ENCODE assay signal across 15 cellular contexts in genomic region chr2:113854970-113855740, GRCh38.
DNase-seq lines count a peak whose midpoint lies in the region; ATAC-seq and TF ChIP-seq lines count a peak whose summit lies in the region.
"Had no signal": no experiment of that assay in that cellular context is flagged by ENCODE, and none has a peak within 500 bp of the region (broad histone marks: within the 10 kb centered on the region; RNA-seq: fewer than 3 reads in every experiment).

No MANE protein-coding gene starts in this region.

- 0 out of 2 replicates have a peak overlapping the region, but pooled peaks have one; percentile 21 for H2AFZ ChIP-seq in OCI-LY1 (ENCODE audit: low read length)

- H3K4me1 ChIP-seq in OCI-LY1 (ENCODE audit: insufficient read depth, low read length, severe bottlenecking) = peaks cover 67% of the 10 kb centered on the region

- TF ChIP-seq CTCF in OCI-LY1 (IDR thresholded peaks at IDR 0.05; ENCODE audit: low read length) = no peak

- peak overlapping the region; percentile 20; the same call in 1 of the 2 replicates for H3K4me2 ChIP-seq in OCI-LY1 (ENCODE audit: low read length)

- H3K36me3 ChIP-seq in OCI-LY1 (ENCODE audit: insufficient read depth, low read length) = no peaks in the 10 kb centered on the region
- H3K36me3 ChIP-seq: adrenal gland had no signal

- DNase-seq in GF-D8 (lab: John Stamatoyannopoulos, UW) (peak; percentile 58), medulla oblongata (ENCODE audit: extremely low spot score) (peak; percentile 53), KG1 (lab: John Stamatoyannopoulos, UW) (no peak), DMS53 (lab: John Stamatoyannopoulos, UW) (no peak)
- no peak for DNase-seq in effector CD8-positive, alpha-beta T cell (lab: John Stamatoyannopoulos, UW)
- DNase-seq: activated CD4-positive, alpha-beta T cell treated with anti-CD3 and anti-CD28 coated beads for 1 hour; activated T-cell treated with anti-CD3 and anti-CD28 coated beads, Interleukin-2, amount 50 U/mL, for 1 hour; mesendoderm; NCI-H1436; NCI-H226; nucleus accumbens had no signal

- H3K79me2 ChIP-seq in OCI-LY1 (ENCODE audit: insufficient read depth, low read length) = no peaks in the 10 kb centered on the region

- peak overlapping the region; percentile 53; the same call in 1 of the 2 replicates for H3K9ac ChIP-seq in OCI-LY1 (ENCODE audit: low read length)

- no peaks in the 10 kb centered on the region for H4K20me1 ChIP-seq in OCI-LY1 (ENCODE audit: insufficient read depth, low read length)

- H3K9me2 ChIP-seq in OCI-LY1 (ENCODE audit: low read depth, low read length) = no peaks in the 10 kb centered on the region

- no peak overlapping the region for H3K4me3 ChIP-seq in OCI-LY1 (ENCODE audit: low read depth, low read length, poor library complexity, severe bottlenecking)
- H3K4me3 ChIP-seq: adrenal gland had no signal

- H3F3A ChIP-seq in OCI-LY1 (ENCODE audit: insufficient read depth, low read length) = peaks cover 4% of the 10 kb centered on the region; the same call in 1 of the 2 replicates

- H3K27ac ChIP-seq in OCI-LY1 (ENCODE audit: low read depth, low read length, poor library complexity, severe bottlenecking) = peak overlapping the region; percentile 92
- H3K27ac ChIP-seq: adrenal gland had no signal

- no peaks in the 10 kb centered on the region for H3K27me3 ChIP-seq in OCI-LY1 (ENCODE audit: insufficient read depth, low read length)
- H3K27me3 ChIP-seq: adrenal gland had no signal

- ATAC-seq in HG02678 (IDR thresholded peaks at IDR 0.05; ENCODE audit: unreplicated experiment) = peak; percentile 45
- no peak for ATAC-seq in HG03045 (IDR thresholded peaks at IDR 0.05; ENCODE audit: unreplicated experiment)

- no peaks in the 10 kb centered on the region for H3K9me3 ChIP-seq in OCI-LY1 (ENCODE audit: low read length)
- H3K9me3 ChIP-seq: adrenal gland had no signal

Comparison
In these comparisons a context has a peak if more than half of its experiments do, and no peak if none do; other contexts are left out.
1. DNase-seq: peak in GF-D8 (single experiment) and medulla oblongata (single experiment); none in KG1 (single experiment), DMS53 (single experiment) and effector CD8-positive, alpha-beta T cell (single experiment).